ENCODE assay signal across 1 cellular context in the genomic region with DNA sequence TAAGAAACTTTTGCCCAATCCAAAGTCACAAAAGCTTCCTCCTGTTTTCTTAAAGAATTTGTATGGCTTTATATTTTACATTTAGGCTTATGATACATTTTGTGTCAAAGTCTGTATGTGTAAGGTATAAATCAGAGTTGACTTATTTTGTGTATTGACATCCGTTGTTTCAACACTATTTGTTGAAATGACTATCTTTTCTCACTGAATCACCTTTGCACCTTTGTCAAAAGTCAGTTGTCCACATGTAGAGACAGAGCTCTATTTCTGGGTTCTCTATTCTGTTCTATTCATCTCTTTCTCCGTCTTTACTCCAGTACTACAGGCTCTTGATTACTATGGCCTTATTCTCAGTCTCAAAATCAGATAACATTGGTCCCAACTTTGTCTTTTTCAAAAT.
TF ChIP-seq lines count a peak whose summit lies in the region.

No MANE protein-coding gene starts in this region.

TF ChIP-seq in liver, 16 proteins besides CTCF, POLR2A, EP300 and RAD21:
- TF ChIP-seq, protein P1, sequence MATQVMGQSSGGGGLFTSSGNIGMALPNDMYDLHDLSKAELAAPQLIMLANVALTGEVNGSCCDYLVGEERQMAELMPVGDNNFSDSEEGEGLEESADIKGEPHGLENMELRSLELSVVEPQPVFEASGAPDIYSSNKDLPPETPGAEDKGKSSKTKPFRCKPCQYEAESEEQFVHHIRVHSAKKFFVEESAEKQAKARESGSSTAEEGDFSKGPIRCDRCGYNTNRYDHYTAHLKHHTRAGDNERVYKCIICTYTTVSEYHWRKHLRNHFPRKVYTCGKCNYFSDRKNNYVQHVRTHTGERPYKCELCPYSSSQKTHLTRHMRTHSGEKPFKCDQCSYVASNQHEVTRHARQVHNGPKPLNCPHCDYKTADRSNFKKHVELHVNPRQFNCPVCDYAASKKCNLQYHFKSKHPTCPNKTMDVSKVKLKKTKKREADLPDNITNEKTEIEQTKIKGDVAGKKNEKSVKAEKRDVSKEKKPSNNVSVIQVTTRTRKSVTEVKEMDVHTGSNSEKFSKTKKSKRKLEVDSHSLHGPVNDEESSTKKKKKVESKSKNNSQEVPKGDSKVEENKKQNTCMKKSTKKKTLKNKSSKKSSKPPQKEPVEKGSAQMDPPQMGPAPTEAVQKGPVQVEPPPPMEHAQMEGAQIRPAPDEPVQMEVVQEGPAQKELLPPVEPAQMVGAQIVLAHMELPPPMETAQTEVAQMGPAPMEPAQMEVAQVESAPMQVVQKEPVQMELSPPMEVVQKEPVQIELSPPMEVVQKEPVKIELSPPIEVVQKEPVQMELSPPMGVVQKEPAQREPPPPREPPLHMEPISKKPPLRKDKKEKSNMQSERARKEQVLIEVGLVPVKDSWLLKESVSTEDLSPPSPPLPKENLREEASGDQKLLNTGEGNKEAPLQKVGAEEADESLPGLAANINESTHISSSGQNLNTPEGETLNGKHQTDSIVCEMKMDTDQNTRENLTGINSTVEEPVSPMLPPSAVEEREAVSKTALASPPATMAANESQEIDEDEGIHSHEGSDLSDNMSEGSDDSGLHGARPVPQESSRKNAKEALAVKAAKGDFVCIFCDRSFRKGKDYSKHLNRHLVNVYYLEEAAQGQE (IDR thresholded peaks at IDR 0.05) = peak; percentile 40
- TF ChIP-seq YY1 (IDR thresholded peaks at IDR 0.05) (peak; percentile 22), FOXA2 (IDR thresholded peaks at IDR 0.05) (peak; percentile 71), TAF1 (conservative IDR thresholded peaks at IDR 0.05) (no peak), RXRA (IDR thresholded peaks at IDR 0.05) (peak in 1 of 2 donors; percentile 59), FOXA1 (IDR thresholded peaks at IDR 0.05) (no peak), SP1 (IDR thresholded peaks at IDR 0.05) (peak; percentile 78), GABPA (IDR thresholded peaks at IDR 0.05 in 1 of 2, conservative IDR thresholded peaks at IDR 0.05 in 1 of 2) (no peak), HNF4G (IDR thresholded peaks at IDR 0.05) (peak; percentile 73), JUND (IDR thresholded peaks at IDR 0.05) (peak in 1 of 2 donors; percentile 69), HNF4A (conservative IDR thresholded peaks at IDR 0.05) (peak; percentile 93 to 97)
- TF ChIP-seq, protein P2, sequence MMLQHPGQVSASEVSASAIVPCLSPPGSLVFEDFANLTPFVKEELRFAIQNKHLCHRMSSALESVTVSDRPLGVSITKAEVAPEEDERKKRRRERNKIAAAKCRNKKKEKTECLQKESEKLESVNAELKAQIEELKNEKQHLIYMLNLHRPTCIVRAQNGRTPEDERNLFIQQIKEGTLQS (IDR thresholded peaks at IDR 0.05) = no peak
- TF ChIP-seq, protein P3, sequence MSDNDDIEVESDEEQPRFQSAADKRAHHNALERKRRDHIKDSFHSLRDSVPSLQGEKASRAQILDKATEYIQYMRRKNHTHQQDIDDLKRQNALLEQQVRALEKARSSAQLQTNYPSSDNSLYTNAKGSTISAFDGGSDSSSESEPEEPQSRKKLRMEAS (IDR thresholded peaks at IDR 0.05) = peak; percentile 36
- TF ChIP-seq, protein P4, sequence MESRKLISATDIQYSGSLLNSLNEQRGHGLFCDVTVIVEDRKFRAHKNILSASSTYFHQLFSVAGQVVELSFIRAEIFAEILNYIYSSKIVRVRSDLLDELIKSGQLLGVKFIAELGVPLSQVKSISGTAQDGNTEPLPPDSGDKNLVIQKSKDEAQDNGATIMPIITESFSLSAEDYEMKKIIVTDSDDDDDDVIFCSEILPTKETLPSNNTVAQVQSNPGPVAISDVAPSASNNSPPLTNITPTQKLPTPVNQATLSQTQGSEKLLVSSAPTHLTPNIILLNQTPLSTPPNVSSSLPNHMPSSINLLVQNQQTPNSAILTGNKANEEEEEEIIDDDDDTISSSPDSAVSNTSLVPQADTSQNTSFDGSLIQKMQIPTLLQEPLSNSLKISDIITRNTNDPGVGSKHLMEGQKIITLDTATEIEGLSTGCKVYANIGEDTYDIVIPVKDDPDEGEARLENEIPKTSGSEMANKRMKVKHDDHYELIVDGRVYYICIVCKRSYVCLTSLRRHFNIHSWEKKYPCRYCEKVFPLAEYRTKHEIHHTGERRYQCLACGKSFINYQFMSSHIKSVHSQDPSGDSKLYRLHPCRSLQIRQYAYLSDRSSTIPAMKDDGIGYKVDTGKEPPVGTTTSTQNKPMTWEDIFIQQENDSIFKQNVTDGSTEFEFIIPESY (IDR thresholded peaks at IDR 0.05) = peak; percentile 25
